27 cellular contexts compared by ENCODE assay signal in genomic region chr16:75052481-75053211, GRCh38. TPM values are rescaled to one million over a fixed set of nuclear protein-coding genes. Genes with fewer than 3 reads are reported as not detected.
DNase-seq lines count a peak whose midpoint lies in the region; ATAC-seq, FAIRE-seq and TF ChIP-seq lines count a peak whose summit lies in the region.
"Had no signal": no experiment of that assay in that cellular context is flagged by ENCODE, and none has a peak within 500 bp of the region (broad histone marks: within the 10 kb centered on the region; RNA-seq: fewer than 3 reads in every experiment).

No MANE protein-coding gene starts in this region.

- no peak for TF ChIP-seq EP300 in GM12878 (IDR thresholded peaks at IDR 0.05; ENCODE audit: borderline replicate concordance in 1 of 2, control insufficient read depth in 1 of 2, low read depth in 2 of 2, low read length in 2 of 2)

- no peaks in the 10 kb centered on the region for H3K27me3 ChIP-seq in BLaER1 treated with 17β-estradiol and CSF1 and Interleukin-3, amounts not matched to agents 10 nM and 100 nM
- no peaks in the 10 kb centered on the region for H3K27me3 ChIP-seq in H7 (ENCODE audit: control insufficient read depth, insufficient read depth, low read length)
- no peaks in the 10 kb centered on the region for H3K27me3 ChIP-seq in GM12878 (replicated peaks in 1 of 2; ENCODE audit: control insufficient read depth in 2 of 2, insufficient read depth in 2 of 2, low read length in 1 of 2)
- H3K27me3 ChIP-seq: ovary, spleen had no signal

- peaks cover 14 to 63% (median 46%) of the 10 kb centered on the region in 10 experiments for H3K4me1 ChIP-seq in BLaER1 treated with 17β-estradiol and CSF1 and Interleukin-3, amounts not matched to agents 10 nM and 100 nM
- H3K4me1 ChIP-seq in GM12878 (ENCODE audit: control insufficient read depth, insufficient read depth, low read length) = 0 out of 2 replicates have a peak, but pooled peaks cover 8% of the 10 kb centered on the region
- H3K4me1 ChIP-seq: HAP-1 had no signal

- ATAC-seq in GM12878 = peak; percentile 41; the same call in 2 of the 3 replicates
- ATAC-seq in left colon = peak; percentile 64
- no peak for ATAC-seq in HG03378 (IDR thresholded peaks at IDR 0.05; ENCODE audit: unreplicated experiment)
- no peak for ATAC-seq in GM21576 (IDR thresholded peaks at IDR 0.05; ENCODE audit: unreplicated experiment)
- ATAC-seq: activated T-cell treated with anti-CD3 and anti-CD28 coated beads, Interleukin-2, amount 50 U/mL, for 4 hours; right cardiac atrium had no signal

- in situ Hi-C loops in GM12878 (cut with MboI) = no loop called here

- peaks cover 0 to 60% (median 37%) of the 10 kb centered on the region in 11 experiments; a peak in 17 of 22 replicates for H3K36me3 ChIP-seq in BLaER1 treated with 17β-estradiol and CSF1 and Interleukin-3, amounts not matched to agents 10 nM and 100 nM
- H3K36me3 ChIP-seq in H7 (replicated peaks; ENCODE audit: control insufficient read depth, insufficient read depth, low read length) = no peaks in the 10 kb centered on the region
- H3K36me3 ChIP-seq in GM12878 (ENCODE audit: control insufficient read depth in 2 of 2, insufficient read depth in 2 of 2, low read length in 1 of 2) = no peaks in the 10 kb centered on the region
- H3K36me3 ChIP-seq: HAP-1, ovary, spleen, WERI-Rb-1 had no signal

- H3K27ac ChIP-seq in BLaER1 treated with 17β-estradiol and CSF1 and Interleukin-3, amounts not matched to agents 10 nM and 100 nM = peak overlapping the region in 1 of 11 experiments; percentile 11; a peak in 1 of 22 replicates
- no peak overlapping the region for H3K27ac ChIP-seq in GM12878 (ENCODE audit: control insufficient read depth, insufficient read depth)
- H3K27ac ChIP-seq: epithelial cell of prostate, ovary, spleen, WERI-Rb-1 had no signal

- peaks cover 0 to 100% (median 63%) of the 10 kb centered on the region in 11 experiments; a peak in 17 of 22 replicates for H4K20me1 ChIP-seq in BLaER1 treated with 17β-estradiol and CSF1 and Interleukin-3, amounts not matched to agents 10 nM and 100 nM
- no peaks in the 10 kb centered on the region for H4K20me1 ChIP-seq in GM12878 (ENCODE audit: control insufficient read depth, insufficient read depth)

- H3K9ac ChIP-seq in BLaER1 treated with 17β-estradiol and CSF1 and Interleukin-3, amounts not matched to agents 10 nM and 100 nM = no peak overlapping the region
- no peak overlapping the region for H3K9ac ChIP-seq in GM12878 (ENCODE audit: control insufficient read depth, insufficient read depth, low read length)

- H2AFZ ChIP-seq in GM12878 (ENCODE audit: control insufficient read depth, low read depth, low read length) = no peak overlapping the region

- SMC1A ChIA-PET in GM12878 (lab: Charles Lee; ENCODE audit: uncharacterized antibody, unreplicated experiment) = interaction anchor here (0.6 to 1.3 kb wide), 3 partner anchors 10 to 41 kb away, joined by 3 to 4 read pairs (median 3); no protein-coding TSS in a partner anchor

- no TSS peak for BruUV-seq in GM12878 (replicated peaks; lab: Mats Ljungman, UMichigan)

- no peak for TF ChIP-seq RAD21 in GM12878 (IDR thresholded peaks at IDR 0.05; ENCODE audit: insufficient read depth, low read depth, low read length)

- TF ChIP-seq CTCF in GM12878 (IDR thresholded peaks at IDR 0.05 in 2 of 3, conservative IDR thresholded peaks at IDR 0.05 in 1 of 3; ENCODE audit: control insufficient read depth in 2 of 3, extremely low read depth in 1 of 3, insufficient read depth in 1 of 3, low read depth in 3 of 3, low read length in 3 of 3) = no peak

- RAD21 ChIA-PET in GM12878 (lab: Charles Lee; ENCODE audit: unreplicated experiment) = no interaction called here

- CTCF ChIA-PET in GM12878 (lab: Yijun Ruan, JAX) = interaction anchor here (1.2 to 1.7 kb wide), 3 partner anchors 8 to 40 kb away, joined by 3 to 5 read pairs (median 4); no protein-coding TSS in a partner anchor

- H3K4me2 ChIP-seq in BLaER1 treated with 17β-estradiol and CSF1 and Interleukin-3, amounts not matched to agents 10 nM and 100 nM = peak overlapping the region in 9 of 11 experiments; percentile 7 to 84 (median 68); a peak in 16 of 22 replicates
- no peak overlapping the region for H3K4me2 ChIP-seq in GM12878 (ENCODE audit: control insufficient read depth, insufficient read depth)

- H3K4me3 ChIP-seq in BLaER1 treated with 17β-estradiol and CSF1 and Interleukin-3, amounts not matched to agents 10 nM and 100 nM = no peak overlapping the region
- H3K4me3 ChIP-seq in H7 (ENCODE audit: insufficient read depth, low read depth, low read length) = no peak overlapping the region
- H3K4me3 ChIP-seq in GM12878 = no peak overlapping the region
- H3K4me3 ChIP-seq: HAP-1, lung, ovary, spleen had no signal

- peaks cover 2% of the 10 kb centered on the region for H3K79me2 ChIP-seq in GM12878 (ENCODE audit: control insufficient read depth, insufficient read depth, low read length)

- FAIRE-seq in GM12878 (lab: Jason Lieb, UNC) = no peak
- FAIRE-seq: D721Med had no signal

- DNase-seq in H7 (peak; percentile 52), GM12878 (ENCODE audit: low read depth, low spot score) (no peak), left colon (no peak), NCI-H446 (lab: John Stamatoyannopoulos, UW) (no peak)
- no peak for DNase-seq in stimulated activated CD4-positive, alpha-beta T cell treated with anti-CD3 and anti-CD28 coated beads, Interleukin-12 subunit alpha, Interleukin-12 subunit beta, amount 100 ng/mL, for 4 hours
- DNase-seq: activated CD4-positive, alpha-beta T cell treated with anti-CD3 and anti-CD28 coated beads, Interleukin-2, amount 10 ng/mL, durations not matched to agents 7 days and 5 days; activated naive CD4-positive, alpha-beta T cell; activated T-cell treated with anti-CD3 and anti-CD28 coated beads, Interleukin-2, amount 50 U/mL, for 4 hours; glutamatergic neuron; Kasumi-1; kidney glomerular epithelial cell; NCI-H510A; right cardiac atrium; SIG-M5; spleen; stimulated activated CD4-positive, alpha-beta T cell treated with anti-CD3 and anti-CD28 coated beads, Interleukin-4, amount 100 ng/mL, for 1 hour; SW 1271; T1000; WERI-Rb-1 had no signal

- intact Hi-C loops in GM12878 (cut with micrococcal nuclease; ENCODE audit: unreplicated experiment) (no loop called here), left colon (cut with DNase I, micrococcal nuclease) (no loop called here)

- no peak for TF ChIP-seq POLR2A in GM12878 (IDR thresholded peaks at IDR 0.05; ENCODE audit: low read depth, low read length)

- POLR2A ChIA-PET in GM12878 (lab: Charles Lee) = interaction anchor here (0.7 to 1.0 kb wide), 2 partner anchors 19 to 48 kb away, joined by 3 read pairs; no protein-coding TSS in a partner anchor

- 73% methylated on average over 6 of the region's 6 CpGs for WGBS in GM12878 (ENCODE audit: insufficient coverage, insufficient replicate concordance, low lambda C conversion rate, missing lambda C conversion rate)

- peaks cover 8 to 32% (median 27%) of the 10 kb centered on the region in 11 experiments for H3K9me3 ChIP-seq in BLaER1 treated with 17β-estradiol and CSF1 and Interleukin-3, amounts not matched to agents 10 nM and 100 nM (replicated peaks in 1 of 11)
- H3K9me3 ChIP-seq in GM12878 (replicated peaks; ENCODE audit: control insufficient read depth, insufficient read depth, low read length) = no peaks in the 10 kb centered on the region; the same call in 2 of the 3 replicates
- H3K9me3 ChIP-seq: HAP-1, ovary, spleen had no signal

TF ChIP-seq in GM12878, 131 proteins besides CTCF, POLR2A, EP300 and RAD21:
- TF ChIP-seq IKZF1 (conservative IDR thresholded peaks at IDR 0.05) (no peak), RELB (IDR thresholded peaks at IDR 0.05; ENCODE audit: low read depth) (no peak), ASH2L (IDR thresholded peaks at IDR 0.05; ENCODE audit: borderline replicate concordance, low read depth) (no peak), ZBED1 (IDR thresholded peaks at IDR 0.05; ENCODE audit: borderline replicate concordance) (no peak)

RNA-seq across cellular contexts. Expression of gene ZNRF1, which starts 53.8 kb away (rescaled TPM):
- total RNA-seq in H7 (2014; rRNA removed; shearing (Covaris generic)) = 37.3 and 44.7 TPM in 2 replicates
- total RNA-seq in GM12878 (2013; cell fraction: nucleolus; rRNA removed) = 35.1 and 37.4 TPM in 2 replicates
- 15.6 and 16.3 TPM in 2 replicates for total RNA-seq in GM12878 (2014; rRNA removed)
- total RNA-seq in GM12878 (2014; rRNA removed; fragmentation: Illumina TruSeq; extraction: Trizol) = 6.1 and 7.1 TPM in 2 replicates
- 24.2 and 25.9 TPM in 2 replicates for total RNA-seq in GM12878 (2021)
- 3.4 TPM for polyA plus RNA-seq in GM12878 (2011; ENCODE audit: low read depth)
- 12.1 and 19.7 TPM in 2 replicates for polyA plus RNA-seq in GM12878 (2011; rRNA removed)
- 11.1 and 19.5 TPM in 2 replicates for polyA plus RNA-seq in GM12878 (2011; cell fraction: cytosol; rRNA removed)
- polyA plus RNA-seq in GM12878 (2011; cell fraction: nucleus; rRNA removed) = 17.6 and 19.0 TPM in 2 replicates
- 11.1 and 12.1 TPM in 2 replicates for polyA plus RNA-seq in GM12878 (2012)
- polyA plus RNA-seq in GM12878 (2014; fragmentation: Illumina TruSeq; extraction: Trizol) = 7.8 and 14.4 TPM in 2 replicates
- polyA plus RNA-seq in GM12878 (2014; fragmentation: Nextera tagmentation; extraction: Ambion mirVana) = 10 to 100 TPM; 12.0 to 14.2 TPM
- 23.0 and 26.4 TPM in 2 replicates for polyA plus RNA-seq in GM12878 (2014; rRNA removed)
- polyA plus RNA-seq in GM12878 (2016; fragmentation: Nextera tagmentation; extraction: Ambion mirVana) = 1 to 10 TPM; 5.8 to 6.7 TPM
- polyA minus RNA-seq in GM12878 (2011; rRNA and poly(A)+ RNA removed) = 15.7 and 16.9 TPM in 2 replicates
- 9.1 and 12.5 TPM in 2 replicates for polyA minus RNA-seq in GM12878 (2011; cell fraction: cytosol; rRNA and poly(A)+ RNA removed)
- polyA minus RNA-seq in GM12878 (2011; cell fraction: nucleus; rRNA and poly(A)+ RNA removed) = 8.5 and 16.7 TPM in 2 replicates
- total RNA-seq in left colon = 10 to 100 TPM; 36.4 to 38.2 TPM

Comparison
In these comparisons a context has a peak if more than half of its experiments do, and no peak if none do; other contexts are left out.
1. ATAC-seq: peak in GM12878 (single experiment) and left colon (single experiment); none in HG03378 (single experiment) and GM21576 (single experiment).